ENCODE assay signal across 17 cellular contexts in the genomic region with DNA sequence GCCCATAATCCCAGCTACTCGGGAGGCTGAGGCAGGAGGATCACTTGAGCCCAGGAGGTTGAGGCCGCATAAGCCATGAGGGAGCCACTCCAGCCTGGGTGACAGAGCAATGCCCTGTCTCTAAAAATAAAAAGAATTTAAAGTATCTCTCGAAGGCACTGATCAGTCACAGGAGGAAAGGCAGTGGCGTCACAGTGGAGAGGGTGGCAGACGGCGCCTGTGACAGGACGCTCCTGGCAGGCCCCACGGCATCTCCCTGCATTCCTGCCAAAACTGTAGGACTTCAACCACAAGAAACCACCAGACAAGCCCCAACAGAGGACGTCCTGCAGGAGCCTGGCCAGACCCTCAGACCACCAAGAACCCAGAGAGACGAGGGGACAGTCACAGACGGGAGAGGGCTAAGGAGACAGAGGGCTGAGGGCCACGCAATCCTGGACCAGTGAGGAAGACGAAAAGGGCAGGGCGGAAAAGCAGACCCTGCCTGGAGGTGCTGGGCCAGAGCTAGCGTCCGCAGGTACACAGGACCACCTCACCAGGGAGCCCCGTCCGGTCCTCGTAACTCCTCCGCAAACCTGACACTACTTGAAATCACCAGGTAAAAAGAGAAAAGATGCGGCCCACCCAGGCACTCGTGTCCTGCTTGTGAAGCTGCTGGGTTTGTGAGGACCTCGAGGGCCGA. TPM values are rescaled to one million over a fixed set of nuclear protein-coding genes. Genes with fewer than 3 reads are reported as not detected.
DNase-seq lines count a peak whose midpoint lies in the region; ATAC-seq and TF ChIP-seq lines count a peak whose summit lies in the region.
"Had no signal": no experiment of that assay in that cellular context is flagged by ENCODE, and none has a peak within 500 bp of the region (broad histone marks: within the 10 kb centered on the region; RNA-seq: fewer than 3 reads in every experiment).

No MANE protein-coding gene starts in this region.

- peak overlapping the region; percentile 89 for H3K4me3 Mint-ChIP-seq in dendritic cell treated with granulocyte-macrophage colony-stimulating factor and Interleukin-4, amounts not matched to agents 40 ng/mL and 50 ng/mL, for 4 days
- H3K4me3 Mint-ChIP-seq in natural killer cell treated with Interleukin-12 subunit alpha and Interleukin-12 subunit beta and Interleukin-15 and Interleukin-18, amount 100 ng/mL, for 72 hours, result no peak overlapping the region
- H3K4me3 Mint-ChIP-seq: activated T-helper 17 cell treated with anti-CD3 and anti-CD28 coated beads, Interleukin-2, amount 50 U/mL, for 72 hours; effector memory CD8-positive, alpha-beta T cell had no signal

- peak overlapping the region; percentile 100 for H3K27ac ChIP-seq in HL-60 (replicated peaks)
- H3K27ac ChIP-seq: adrenal gland had no signal

- H3K4me1 Mint-ChIP-seq in dendritic cell treated with granulocyte-macrophage colony-stimulating factor and Interleukin-4, amounts not matched to agents 40 ng/mL and 50 ng/mL, for 4 days (ENCODE audit: low read depth), result peaks cover 69% of the 10 kb centered on the region
- H3K4me1 Mint-ChIP-seq in natural killer cell treated with Interleukin-12 subunit alpha and Interleukin-12 subunit beta and Interleukin-15 and Interleukin-18, amount 100 ng/mL, for 72 hours (ENCODE audit: low read depth in 2 of 2), result peaks cover 13 to 17% of the 10 kb centered on the region in 2 donors

- H3K27me3 Mint-ChIP-seq in dendritic cell treated with granulocyte-macrophage colony-stimulating factor and Interleukin-4, amounts not matched to agents 40 ng/mL and 50 ng/mL, for 4 days, result no peaks in the 10 kb centered on the region
- H3K27me3 Mint-ChIP-seq in natural killer cell treated with Interleukin-12 subunit alpha and Interleukin-12 subunit beta and Interleukin-15 and Interleukin-18, amount 100 ng/mL, for 72 hours, result no peaks in the 10 kb centered on the region
- H3K27me3 Mint-ChIP-seq: activated T-helper 17 cell treated with anti-CD3 and anti-CD28 coated beads, Interleukin-2, amount 50 U/mL, for 72 hours; CD4-positive, alpha-beta memory T cell; effector memory CD8-positive, alpha-beta T cell had no signal

- ATAC-seq in natural killer cell treated with Interleukin-12 subunit alpha and Interleukin-12 subunit beta and Interleukin-15 and Interleukin-18, amount 100 ng/mL, for 72 hours, result no peak
- ATAC-seq: activated T-helper 17 cell treated with anti-CD3 and anti-CD28 coated beads, Interleukin-2, amount 50 U/mL, for 72 hours; effector memory CD8-positive, alpha-beta T cell had no signal

- no peaks in the 10 kb centered on the region for H3K9me3 Mint-ChIP-seq in dendritic cell treated with granulocyte-macrophage colony-stimulating factor and Interleukin-4, amounts not matched to agents 40 ng/mL and 50 ng/mL, for 4 days
- H3K9me3 Mint-ChIP-seq in natural killer cell treated with Interleukin-12 subunit alpha and Interleukin-12 subunit beta and Interleukin-15 and Interleukin-18, amount 100 ng/mL, for 72 hours, result no peaks in the 10 kb centered on the region
- H3K9me3 Mint-ChIP-seq: activated T-helper 17 cell treated with anti-CD3 and anti-CD28 coated beads, Interleukin-2, amount 50 U/mL, for 72 hours; CD4-positive, alpha-beta memory T cell; effector memory CD8-positive, alpha-beta T cell had no signal

- no peaks in the 10 kb centered on the region for H3K27me3 ChIP-seq in HL-60 (ENCODE audit: insufficient read depth, poor library complexity, severe bottlenecking)
- H3K27me3 ChIP-seq: adrenal gland had no signal

- DNase-seq in Ammon's horn (ENCODE audit: low spot score) (peak; percentile 1), HL-60 (ENCODE audit: low read depth in 1 of 2, low spot score in 1 of 2) (no peak), NCI-H748 (lab: John Stamatoyannopoulos, UW; ENCODE audit: unreplicated experiment) (no peak), GM19240 (ENCODE audit: insufficient read length, low spot score) (no peak), NCI-H2227 treated with DMSO at 0.1 percent for 48 hours (lab: John Stamatoyannopoulos, UW) (no peak)
- DNase-seq in natural killer cell treated with Interleukin-12 subunit alpha and Interleukin-12 subunit beta and Interleukin-15 and Interleukin-18, amount 100 ng/mL, for 72 hours (ENCODE audit: low spot score), result peak; percentile 51
- DNase-seq: effector memory CD8-positive, alpha-beta T cell; IMR-90; NCI-H82; stimulated activated CD4-positive, alpha-beta T cell treated with anti-CD3 and anti-CD28 coated beads, Interleukin-4, amount 100 ng/mL, for 1 hour; T1000 had no signal

- no peak overlapping the region for H3K4me3 ChIP-seq in HL-60 (replicated peaks; ENCODE audit: insufficient read depth, low read length)
- H3K4me3 ChIP-seq: adrenal gland, skin epidermis had no signal

- peaks cover 91% of the 10 kb centered on the region for H3K36me3 Mint-ChIP-seq in dendritic cell treated with granulocyte-macrophage colony-stimulating factor and Interleukin-4, amounts not matched to agents 40 ng/mL and 50 ng/mL, for 4 days (ENCODE audit: low read depth)
- peaks cover 8% of the 10 kb centered on the region for H3K36me3 Mint-ChIP-seq in natural killer cell treated with Interleukin-12 subunit alpha and Interleukin-12 subunit beta and Interleukin-15 and Interleukin-18, amount 100 ng/mL, for 72 hours

- no peak for TF ChIP-seq CTCF in HL-60 (IDR thresholded peaks at IDR 0.05; ENCODE audit: insufficient read depth, low read length)

- intact Hi-C loops in dendritic cell treated with granulocyte-macrophage colony-stimulating factor and Interleukin-4, amounts not matched to agents 40 ng/mL and 50 ng/mL, for 4 days (cut with micrococcal nuclease), result loop anchor here (10.0 kb wide), 1 partner anchor 296 kb away; the partner anchor contains the start of genes BET1L and RIC8A

- peak overlapping the region; percentile 100 for H3K27ac Mint-ChIP-seq in dendritic cell treated with granulocyte-macrophage colony-stimulating factor and Interleukin-4, amounts not matched to agents 40 ng/mL and 50 ng/mL, for 4 days
- no peak overlapping the region for H3K27ac Mint-ChIP-seq in natural killer cell treated with Interleukin-12 subunit alpha and Interleukin-12 subunit beta and Interleukin-15 and Interleukin-18, amount 100 ng/mL, for 72 hours
- H3K27ac Mint-ChIP-seq: activated T-helper 17 cell treated with anti-CD3 and anti-CD28 coated beads, Interleukin-2, amount 50 U/mL, for 72 hours had no signal

RNA-seq across cellular contexts. Expression of gene RNH1, which starts 5.9 kb away (rescaled TPM):
- total RNA-seq in natural killer cell treated with Interleukin-12 subunit alpha and Interleukin-12 subunit beta and Interleukin-15 and Interleukin-18, amount 100 ng/mL, for 72 hours, result 100 to 1,000 TPM in 1 of 2 donors, 10 to 100 TPM in 1; 89.2 to 113 TPM

RNA-seq across cellular contexts. Expression of gene HRAS, which starts 34.2 kb away (rescaled TPM):
- 10 to 100 TPM; 33.6 to 83.5 TPM for total RNA-seq in natural killer cell treated with Interleukin-12 subunit alpha and Interleukin-12 subunit beta and Interleukin-15 and Interleukin-18, amount 100 ng/mL, for 72 hours

RNA-seq across cellular contexts. Expression of gene LRRC56, which starts 36.2 kb away (rescaled TPM):
- 1 to 10 TPM in 1 of 2 donors, under 1 TPM in 1; 0.98 to 1.8 TPM for total RNA-seq in natural killer cell treated with Interleukin-12 subunit alpha and Interleukin-12 subunit beta and Interleukin-15 and Interleukin-18, amount 100 ng/mL, for 72 hours

RNA-seq across cellular contexts. Expression of gene PTDSS2, which starts 51.1 kb away (rescaled TPM):
- 10 to 100 TPM; 20.6 to 56.9 TPM for total RNA-seq in natural killer cell treated with Interleukin-12 subunit alpha and Interleukin-12 subunit beta and Interleukin-15 and Interleukin-18, amount 100 ng/mL, for 72 hours

RNA-seq across cellular contexts. Expression of gene ANO9, which starts 59.3 kb away (rescaled TPM):
- 1 to 10 TPM; 2.4 to 6.7 TPM for total RNA-seq in natural killer cell treated with Interleukin-12 subunit alpha and Interleukin-12 subunit beta and Interleukin-15 and Interleukin-18, amount 100 ng/mL, for 72 hours
- total RNA-seq: IMR-90, SK-MEL-5 had no signal

Comparison
In these comparisons a context has a peak if more than half of its experiments do, and no peak if none do; other contexts are left out.
1. DNase-seq: peak in Ammon's horn (single experiment) and natural killer cell treated with Interleukin-12 subunit alpha and Interleukin-12 subunit beta and Interleukin-15 and Interleukin-18, amount 100 ng/mL, for 72 hours (single experiment); none in HL-60 (0 of 2), NCI-H748 (single experiment), GM19240 (single experiment) and NCI-H2227 treated with DMSO at 0.1 percent for 48 hours (single experiment).